ENCODE assay signal across 34 cellular contexts in the genomic region with DNA sequence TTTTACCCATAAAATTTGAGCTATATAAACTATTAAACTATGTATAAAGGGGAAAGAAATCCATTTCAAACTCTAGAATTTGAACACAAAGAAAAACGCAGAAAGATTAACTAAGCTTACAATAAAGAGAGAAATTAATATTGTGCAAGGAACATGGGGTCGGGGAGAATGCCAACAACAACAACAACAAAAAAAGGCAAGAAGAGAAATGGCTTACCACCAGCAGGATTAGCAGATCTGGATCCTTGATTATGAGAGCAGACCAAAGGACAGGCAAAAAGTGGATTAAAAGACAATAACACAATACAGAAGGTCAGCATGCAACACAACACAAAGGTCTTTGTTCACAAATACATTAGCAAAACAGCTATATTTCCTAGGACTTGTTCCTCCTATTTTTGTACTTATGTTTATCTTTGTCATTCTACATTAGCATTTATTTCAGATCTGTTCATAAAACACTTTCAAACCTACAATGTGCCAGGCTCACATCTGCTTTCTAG.
DNase-seq lines count a peak whose midpoint lies in the region; ATAC-seq and TF ChIP-seq lines count a peak whose summit lies in the region.
"Had no signal": no experiment of that assay in that cellular context is flagged by ENCODE, and none has a peak within 500 bp of the region (broad histone marks: within the 10 kb centered on the region; RNA-seq: fewer than 3 reads in every experiment).

No MANE protein-coding gene starts in this region.

- H4K12ac ChIP-seq in trophoblast cell (ENCODE audit: low read depth, low read length): no peak overlapping the region

- TF ChIP-seq CTCF in MCF 10A (IDR thresholded peaks at IDR 0.05; ENCODE audit: unreplicated experiment): no peak
- TF ChIP-seq CTCF in mammary epithelial cell (conservative IDR thresholded peaks at IDR 0.05 in 1 of 2, IDR thresholded peaks at IDR 0.05 in 1 of 2; ENCODE audit: extremely low read depth in 1 of 2, insufficient read depth in 1 of 2, low read depth in 1 of 2, low read length in 2 of 2): no peak
- TF ChIP-seq CTCF in choroid plexus epithelial cell (conservative IDR thresholded peaks at IDR 0.05; ENCODE audit: low read depth, low read length): no peak

- peaks cover 30% of the 10 kb centered on the region for H3K36me3 ChIP-seq in mammary epithelial cell (ENCODE audit: insufficient read depth, low read length)
- H3K36me3 ChIP-seq in trophoblast cell (ENCODE audit: control insufficient read depth in 1 of 2, insufficient read depth in 2 of 2, low read length in 2 of 2): peaks cover 11 to 12% of the 10 kb centered on the region in 2 experiments

- H3K9me3 Mint-ChIP-seq in MCF 10A (ENCODE audit: unreplicated experiment): no peaks in the 10 kb centered on the region
- H3K9me3 Mint-ChIP-seq: activated T-helper 2 cell treated with anti-CD3 and anti-CD28 coated beads, Interferon-gamma antibody, Interleukin-2, Interleukin-4, amounts not matched to agents 10 μg/mL and 5 μg/mL and 100 μg/mL, durations not matched to agents 14 hours and 24 hours and 36 hours; CD4-positive, CD25-positive, alpha-beta regulatory T cell; dendritic cell treated with granulocyte-macrophage colony-stimulating factor and Interleukin-4, amounts not matched to agents 40 ng/mL and 50 ng/mL, for 4 days; immature natural killer cell; natural killer cell treated with Interleukin-12 subunit alpha and Interleukin-12 subunit beta and Interleukin-15 and Interleukin-18, amount 100 ng/mL, for 72 hours; stimulated activated naive B cell treated with anti-CD40 and anti-IgM and Interleukin-4, amounts not matched to agents 10 μg/mL and 1 μg/mL and 100 μg/mL, for 72 hours; T-helper 1 cell treated with Interleukin-12 subunit alpha and Interleukin-12 subunit beta and Interleukin-4 antibody, amounts not matched to agents 30 μg/mL and 1 μg/mL, for 36 hours had no signal

- H2BK12ac ChIP-seq in trophoblast cell (ENCODE audit: low read length): no peak overlapping the region

- H3K18ac ChIP-seq in trophoblast cell (ENCODE audit: low read length): no peak overlapping the region

- H2BK120ac ChIP-seq in trophoblast cell (ENCODE audit: insufficient read depth, low read length, poor library complexity): no peak overlapping the region

- H2BK5ac ChIP-seq in trophoblast cell (ENCODE audit: low read depth, low read length, poor library complexity): no peak overlapping the region

- no peak overlapping the region for H3K4me3 Mint-ChIP-seq in MCF 10A (ENCODE audit: unreplicated experiment)
- H3K4me3 Mint-ChIP-seq: activated naive CD8-positive, alpha-beta T cell; CD4-positive, CD25-positive, alpha-beta regulatory T cell; dendritic cell treated with granulocyte-macrophage colony-stimulating factor and Interleukin-4, amounts not matched to agents 40 ng/mL and 50 ng/mL, for 4 days; immature natural killer cell; natural killer cell treated with Interleukin-12 subunit alpha and Interleukin-12 subunit beta and Interleukin-15 and Interleukin-18, amount 100 ng/mL, for 72 hours; stimulated activated naive B cell treated with anti-CD40 and anti-IgM and Interleukin-4, amounts not matched to agents 10 μg/mL and 1 μg/mL and 100 μg/mL, for 72 hours; T-helper 1 cell treated with Interleukin-12 subunit alpha and Interleukin-12 subunit beta and Interleukin-4 antibody, amounts not matched to agents 30 μg/mL and 1 μg/mL, for 36 hours had no signal

- no peak overlapping the region for H2AFZ ChIP-seq in mammary epithelial cell (ENCODE audit: low read depth, low read length)
- H2AFZ ChIP-seq in trophoblast cell (ENCODE audit: insufficient read depth, low read length, poor library complexity): no peak overlapping the region

- H3K9me3 ChIP-seq in mammary epithelial cell (replicated peaks; ENCODE audit: insufficient read depth, low read length) (no peaks in the 10 kb centered on the region), trophoblast cell (ENCODE audit: insufficient read depth, low read depth, low read length) (no peaks in the 10 kb centered on the region)
- H3K9me3 ChIP-seq: A549, ascending aorta, MG63, thoracic aorta had no signal

- no peak overlapping the region for H4K91ac ChIP-seq in trophoblast cell (ENCODE audit: low read depth, low read length)

- WGBS in mammary epithelial cell (ENCODE audit: low coverage, missing lambda C conversion rate): 100% methylated on average over 2 of the region's 2 CpGs
- no CpG with 5 or more reads among the region's 2 CpGs for WGBS in trophoblast cell (ENCODE audit: extremely low coverage, insufficient coverage, insufficient read length)

- H3K36me3 Mint-ChIP-seq in MCF 10A (ENCODE audit: insufficient read depth, unreplicated experiment): peaks cover 63% of the 10 kb centered on the region

- intact Hi-C loops in MCF 10A (cut with micrococcal nuclease) (no loop called here), mammary epithelial cell (cut with micrococcal nuclease) (no loop called here)

- H3K27me3 Mint-ChIP-seq in MCF 10A (ENCODE audit: insufficient read depth, unreplicated experiment): no peaks in the 10 kb centered on the region
- H3K27me3 Mint-ChIP-seq: activated naive CD8-positive, alpha-beta T cell; CD4-positive, CD25-positive, alpha-beta regulatory T cell; dendritic cell treated with granulocyte-macrophage colony-stimulating factor and Interleukin-4, amounts not matched to agents 40 ng/mL and 50 ng/mL, for 4 days; natural killer cell treated with Interleukin-12 subunit alpha and Interleukin-12 subunit beta and Interleukin-15 and Interleukin-18, amount 100 ng/mL, for 72 hours; stimulated activated naive B cell treated with anti-CD40 and anti-IgM and Interleukin-4, amounts not matched to agents 10 μg/mL and 1 μg/mL and 100 μg/mL, for 72 hours had no signal

- dilution Hi-C loops in mammary epithelial cell (cut with HindIII; ENCODE audit: low sequenced_read_pairs): no loop called here

- H3K79me2 ChIP-seq in mammary epithelial cell (ENCODE audit: insufficient read depth, low read length) (peaks cover 4% of the 10 kb centered on the region), trophoblast cell (ENCODE audit: control insufficient read depth, insufficient read depth, low read length, poor library complexity) (no peaks in the 10 kb centered on the region)

- no peak overlapping the region for H3K27ac Mint-ChIP-seq in MCF 10A (ENCODE audit: low read depth, unreplicated experiment)
- H3K27ac Mint-ChIP-seq: activated naive CD8-positive, alpha-beta T cell; activated T-helper 2 cell treated with anti-CD3 and anti-CD28 coated beads, Interferon-gamma antibody, Interleukin-2, Interleukin-4, amounts not matched to agents 10 μg/mL and 5 μg/mL and 100 μg/mL, durations not matched to agents 14 hours and 24 hours and 36 hours; CD4-positive, CD25-positive, alpha-beta regulatory T cell; dendritic cell treated with granulocyte-macrophage colony-stimulating factor and Interleukin-4, amounts not matched to agents 40 ng/mL and 50 ng/mL, for 4 days; natural killer cell treated with Interleukin-12 subunit alpha and Interleukin-12 subunit beta and Interleukin-15 and Interleukin-18, amount 100 ng/mL, for 72 hours; stimulated activated naive B cell treated with anti-CD40 and anti-IgM and Interleukin-4, amounts not matched to agents 10 μg/mL and 1 μg/mL and 100 μg/mL, for 72 hours; T-helper 1 cell treated with Interleukin-12 subunit alpha and Interleukin-12 subunit beta and Interleukin-4 antibody, amounts not matched to agents 30 μg/mL and 1 μg/mL, for 36 hours had no signal

- DNase-seq in MCF 10A (ENCODE audit: unreplicated experiment) (peak; percentile 46), mammary epithelial cell (no peak), choroid plexus epithelial cell (ENCODE audit: low read depth) (peak; percentile 36), iris pigment epithelial cell (ENCODE audit: low read depth) (peak; percentile 25), NCI-H1436 (lab: John Stamatoyannopoulos, UW) (no peak), SIG-M5 treated with dmso at 0.1 percent for 504 hours (lab: John Stamatoyannopoulos, UW; ENCODE audit: unreplicated experiment) (no peak), trophoblast cell (no peak)
- DNase-seq: activated CD4-positive, alpha-beta T cell treated with anti-CD3 and anti-CD28 coated beads, Interleukin-2, amount 50 U/mL, for 4 hours; activated CD4-positive, CD25-positive, alpha-beta regulatory T cell; activated CD8-positive, alpha-beta memory T cell treated with anti-CD3 and anti-CD28 coated beads, Interleukin-2, amount 50 U/mL, for 48 hours; AML-193; CD4-positive, CD25-positive, alpha-beta regulatory T cell; central memory CD4-positive, alpha-beta T cell; H7; immature natural killer cell; KBM-7; MG63; NCI-H1105; NCI-H187 treated with DMSO at 0.1 percent for 48 hours; NCI-H2171; NCI-H510A; stimulated activated naive B cell treated with anti-CD40 and anti-IgM and Interleukin-4, amounts not matched to agents 10 μg/mL and 1 μg/mL and 100 μg/mL, for 72 hours had no signal

- in situ Hi-C loops in mammary epithelial cell (cut with MboI; ENCODE audit: low sequenced_read_pairs in 2 of 2): no loop called here

- H3K27ac ChIP-seq in mammary epithelial cell (ENCODE audit: insufficient read depth, low read depth, low read length): no peak overlapping the region
- H3K27ac ChIP-seq in trophoblast cell (ENCODE audit: low read depth, low read length): no peak overlapping the region
- H3K27ac ChIP-seq: A549, ascending aorta, HL-60, thoracic aorta had no signal

- H3K79me1 ChIP-seq in trophoblast cell (ENCODE audit: low read length): no peaks in the 10 kb centered on the region

- H3K14ac ChIP-seq in trophoblast cell (ENCODE audit: low read length): no peak overlapping the region

- BruUV-seq in MCF 10A (replicated peaks; lab: Mats Ljungman, UMichigan) (no TSS peak), mammary epithelial cell (replicated peaks; lab: Mats Ljungman, UMichigan) (no TSS peak)

- no peak overlapping the region for H2AK5ac ChIP-seq in trophoblast cell (ENCODE audit: low read length)

- H4K8ac ChIP-seq in trophoblast cell (ENCODE audit: low read depth, low read length): no peak overlapping the region

- H3K4me1 ChIP-seq in mammary epithelial cell (ENCODE audit: insufficient read depth, low read length) (peaks cover 4% of the 10 kb centered on the region), trophoblast cell (ENCODE audit: control insufficient read depth in 1 of 2, insufficient read depth in 2 of 2, low read length in 2 of 2) (no peaks in the 10 kb centered on the region)
- H3K4me1 ChIP-seq: A549, ascending aorta had no signal

- no peak overlapping the region for H3K4ac ChIP-seq in trophoblast cell (ENCODE audit: low read depth, low read length)

- CTCF ChIA-PET in MCF 10A (lab: Yijun Ruan, JAX) (interaction anchor here (0.7 to 1.1 kb wide), 2 partner anchors 10 to 294 kb away, joined by 3 read pairs; no protein-coding TSS in a partner anchor), mammary epithelial cell (lab: Charles Lee; ENCODE audit: low non-redundant PET) (no interaction called here)

- H4K20me1 ChIP-seq in mammary epithelial cell (ENCODE audit: insufficient read depth, low read length): no peaks in the 10 kb centered on the region

- no peak overlapping the region for H3K4me3 ChIP-seq in mammary epithelial cell (replicated peaks in 1 of 3; ENCODE audit: insufficient read depth in 1 of 3, low read depth in 2 of 3, low read length in 3 of 3)
- no peak overlapping the region for H3K4me3 ChIP-seq in choroid plexus epithelial cell (ENCODE audit: low read depth, low read length)
- H3K4me3 ChIP-seq in trophoblast cell (ENCODE audit: low read depth, low read length): no peak overlapping the region
- H3K4me3 ChIP-seq: A549, ascending aorta, MG63, thoracic aorta had no signal

- H3K27me3 ChIP-seq in mammary epithelial cell (ENCODE audit: insufficient read depth, low read length): no peaks in the 10 kb centered on the region
- no peaks in the 10 kb centered on the region for H3K27me3 ChIP-seq in trophoblast cell (ENCODE audit: insufficient read depth, low read length)
- H3K27me3 ChIP-seq: ascending aorta, MG63 had no signal

- peaks cover 7% of the 10 kb centered on the region for H3K4me1 Mint-ChIP-seq in MCF 10A (ENCODE audit: insufficient read depth, unreplicated experiment)
- H3K4me1 Mint-ChIP-seq: immature natural killer cell; stimulated activated naive B cell treated with anti-CD40 and anti-IgM and Interleukin-4, amounts not matched to agents 10 μg/mL and 1 μg/mL and 100 μg/mL, for 72 hours had no signal

- H3K23ac ChIP-seq in trophoblast cell (ENCODE audit: low read length): no peak overlapping the region

- ATAC-seq in GM21717 (IDR thresholded peaks at IDR 0.05; ENCODE audit: unreplicated experiment): no peak
- ATAC-seq: A549; esophagus mucosa; natural killer cell treated with Interleukin-12 subunit alpha and Interleukin-12 subunit beta and Interleukin-15 and Interleukin-18, amount 100 ng/mL, for 72 hours; SK-N-SH treated with all-trans-retinoic acid at 6 μM for 48 hours; stimulated activated naive B cell treated with anti-CD40 and anti-IgM and Interleukin-4, amounts not matched to agents 10 μg/mL and 1 μg/mL and 100 μg/mL, for 72 hours had no signal

- H3K9ac ChIP-seq in mammary epithelial cell (ENCODE audit: insufficient read depth, low read length): no peak overlapping the region
- H3K9ac ChIP-seq in trophoblast cell (ENCODE audit: low read length): no peak overlapping the region

- H3K4me2 ChIP-seq in mammary epithelial cell (ENCODE audit: insufficient read depth, low read depth, low read length): no peak overlapping the region
- no peak overlapping the region for H3K4me2 ChIP-seq in trophoblast cell (ENCODE audit: low read length)
- H3K4me2 ChIP-seq: A549 had no signal

- POLR2A ChIA-PET in MCF 10A (lab: Yijun Ruan, JAX): interaction anchor here (0.6 to 1.5 kb wide), 2 partner anchors 11 to 234 kb away, joined by 3 to 4 read pairs; no protein-coding TSS in a partner anchor

Comparison
In these comparisons a context has a peak if more than half of its experiments do, and no peak if none do; other contexts are left out.
1. DNase-seq: peak in MCF 10A (single experiment), choroid plexus epithelial cell (single experiment) and iris pigment epithelial cell (single experiment); none in mammary epithelial cell (single experiment), NCI-H1436 (single experiment), SIG-M5 treated with dmso at 0.1 percent for 504 hours (single experiment) and trophoblast cell (0 of 2).